In genomic region chr21:28762357-28762735, GRCh38 we compare ENCODE assay signal across 14 cellular contexts.
"Had no signal": no experiment of that assay in that cellular context is flagged by ENCODE, and none has a peak within 500 bp of the region (broad histone marks: within the 10 kb centered on the region; RNA-seq: fewer than 3 reads in every experiment).

No MANE protein-coding gene starts in this region.

- H3K9me3 ChIP-seq: colonic mucosa, mucosa of descending colon had no signal

- H3K4me1 ChIP-seq: colonic mucosa, tibial nerve had no signal

- DNase-seq: colonic mucosa; dermis blood vessel endothelial cell; foreskin melanocyte; heart left ventricle; hippocampal formation; kidney glomerular epithelial cell; mucosa of descending colon; natural killer cell; posterior cingulate gyrus; stimulated activated CD4-positive, alpha-beta T cell treated with anti-CD3 and anti-CD28 coated beads, Interleukin-4, amount 100 ng/mL, for 1 hour had no signal

- H3K4me3 ChIP-seq: colonic mucosa, heart left ventricle, mucosa of descending colon, right atrium auricular region, tibial nerve had no signal

- H3K27me3 ChIP-seq: colonic mucosa, heart left ventricle, right atrium auricular region, tibial nerve had no signal

- H3K36me3 ChIP-seq: colonic mucosa, heart left ventricle, right atrium auricular region had no signal

- ATAC-seq: heart left ventricle; left lobe of liver; mucosa of descending colon; natural killer cell; stimulated activated memory B cell treated with anti-CD40 and anti-IgM and Interleukin-4, amounts not matched to agents 10 μg/mL and 1 μg/mL and 100 μg/mL, for 72 hours had no signal

- H3K27ac ChIP-seq: colonic mucosa had no signal
